In genomic region chr1:78370779-78371482, GRCh38 we compare ENCODE assay signal across 11 cellular contexts.
DNase-seq lines count a peak whose midpoint lies in the region; ATAC-seq and TF ChIP-seq lines count a peak whose summit lies in the region.
"Had no signal": no experiment of that assay in that cellular context is flagged by ENCODE, and none has a peak within 500 bp of the region (broad histone marks: within the 10 kb centered on the region; RNA-seq: fewer than 3 reads in every experiment).

No MANE protein-coding gene starts in this region.

- no peak overlapping the region for H3K27ac Mint-ChIP-seq in Calu3 (ENCODE audit: unreplicated experiment)
- H3K27ac Mint-ChIP-seq: CD4-positive, CD25-positive, alpha-beta regulatory T cell; T-helper 1 cell treated with Interleukin-12 subunit alpha and Interleukin-12 subunit beta and Interleukin-4 antibody, amounts not matched to agents 30 μg/mL and 1 μg/mL, for 36 hours had no signal

- no peaks in the 10 kb centered on the region for H3K4me1 ChIP-seq in stomach
- H3K4me1 ChIP-seq in Peyer's patch, result no peaks in the 10 kb centered on the region

- H3K36me3 ChIP-seq in stomach (no peaks in the 10 kb centered on the region), Peyer's patch (no peaks in the 10 kb centered on the region)

- H3K4me1 Mint-ChIP-seq in Calu3 (ENCODE audit: low read depth, unreplicated experiment), result no peaks in the 10 kb centered on the region
- H3K4me1 Mint-ChIP-seq: CD4-positive, CD25-positive, alpha-beta regulatory T cell had no signal

- TF ChIP-seq POLR2A in stomach (IDR thresholded peaks at IDR 0.05), result no peak
- TF ChIP-seq POLR2A in Peyer's patch (IDR thresholded peaks at IDR 0.05), result no peak

- DNase-seq in GM03348 (ENCODE audit: low spot score) (peak; percentile 64), fibroblast of peridontal ligament (ENCODE audit: extremely low read depth) (peak; percentile 93), Calu3 (no peak), stomach (no peak), Peyer's patch (no peak), NCI-H128 (lab: John Stamatoyannopoulos, UW; ENCODE audit: unreplicated experiment) (no peak)
- DNase-seq: CD4-positive, CD25-positive, alpha-beta regulatory T cell; NCI-H1417 had no signal

- TF ChIP-seq CTCF in Calu3 (IDR thresholded peaks at IDR 0.05; ENCODE audit: unreplicated experiment) (no peak), stomach (IDR thresholded peaks at IDR 0.05) (no peak), Peyer's patch (IDR thresholded peaks at IDR 0.05) (no peak)

- H3K9me3 Mint-ChIP-seq in Calu3 (ENCODE audit: low read depth, unreplicated experiment), result no peaks in the 10 kb centered on the region
- H3K9me3 Mint-ChIP-seq: T-helper 1 cell treated with Interleukin-12 subunit alpha and Interleukin-12 subunit beta and Interleukin-4 antibody, amounts not matched to agents 30 μg/mL and 1 μg/mL, for 36 hours had no signal

- no peak overlapping the region for H3K27ac ChIP-seq in stomach
- H3K27ac ChIP-seq in Peyer's patch, result no peak overlapping the region

- no peaks in the 10 kb centered on the region for H3K36me3 Mint-ChIP-seq in Calu3 (ENCODE audit: insufficient read depth, unreplicated experiment)
- H3K36me3 Mint-ChIP-seq: CD4-positive, CD25-positive, alpha-beta regulatory T cell had no signal

- H3K27me3 Mint-ChIP-seq in Calu3 (ENCODE audit: unreplicated experiment), result no peaks in the 10 kb centered on the region
- H3K27me3 Mint-ChIP-seq: CD4-positive, CD25-positive, alpha-beta regulatory T cell had no signal

- BruUV-seq in Calu3 (replicated peaks; lab: Mats Ljungman, UMichigan), result no TSS peak

- no peaks in the 10 kb centered on the region for H3K9me3 ChIP-seq in stomach
- H3K9me3 ChIP-seq in Peyer's patch, result no peaks in the 10 kb centered on the region

- CTCF ChIA-PET in Calu3 (lab: Charles Lee), result no interaction called here

- H3K4me3 ChIP-seq in stomach (no peak overlapping the region), Peyer's patch (no peak overlapping the region)

- intact Hi-C loops in Calu3 (cut with micrococcal nuclease; ENCODE audit: unreplicated experiment) (no loop called here), stomach (cut with DNase I; ENCODE audit: low total_unique reads) (no loop called here)

- H3K4me3 Mint-ChIP-seq in Calu3 (ENCODE audit: low read depth, unreplicated experiment), result no peak overlapping the region
- H3K4me3 Mint-ChIP-seq: CD4-positive, CD25-positive, alpha-beta regulatory T cell; T-helper 1 cell treated with Interleukin-12 subunit alpha and Interleukin-12 subunit beta and Interleukin-4 antibody, amounts not matched to agents 30 μg/mL and 1 μg/mL, for 36 hours had no signal

- no peak for TF ChIP-seq EP300 in stomach (IDR thresholded peaks at IDR 0.05)

- H3K27me3 ChIP-seq in stomach (no peaks in the 10 kb centered on the region), Peyer's patch (no peaks in the 10 kb centered on the region)

- peak; percentile 41 for ATAC-seq in GM21717 (IDR thresholded peaks at IDR 0.05; ENCODE audit: unreplicated experiment)
- ATAC-seq in HG03457 (IDR thresholded peaks at IDR 0.05; ENCODE audit: unreplicated experiment), result peak; percentile 62

- WGBS in stomach, 5 donors, result 50 to 84% (median 78%) methylated on average over 2 of the region's 2 CpGs

Comparison
In these comparisons a context has a peak if more than half of its experiments do, and no peak if none do; other contexts are left out.
1. DNase-seq: peak in GM03348 (single experiment) and fibroblast of peridontal ligament (single experiment); none in Calu3 (single experiment), stomach (single experiment), Peyer's patch (0 of 3) and NCI-H128 (single experiment).